8 cellular contexts compared by ENCODE assay signal in the genomic region with DNA sequence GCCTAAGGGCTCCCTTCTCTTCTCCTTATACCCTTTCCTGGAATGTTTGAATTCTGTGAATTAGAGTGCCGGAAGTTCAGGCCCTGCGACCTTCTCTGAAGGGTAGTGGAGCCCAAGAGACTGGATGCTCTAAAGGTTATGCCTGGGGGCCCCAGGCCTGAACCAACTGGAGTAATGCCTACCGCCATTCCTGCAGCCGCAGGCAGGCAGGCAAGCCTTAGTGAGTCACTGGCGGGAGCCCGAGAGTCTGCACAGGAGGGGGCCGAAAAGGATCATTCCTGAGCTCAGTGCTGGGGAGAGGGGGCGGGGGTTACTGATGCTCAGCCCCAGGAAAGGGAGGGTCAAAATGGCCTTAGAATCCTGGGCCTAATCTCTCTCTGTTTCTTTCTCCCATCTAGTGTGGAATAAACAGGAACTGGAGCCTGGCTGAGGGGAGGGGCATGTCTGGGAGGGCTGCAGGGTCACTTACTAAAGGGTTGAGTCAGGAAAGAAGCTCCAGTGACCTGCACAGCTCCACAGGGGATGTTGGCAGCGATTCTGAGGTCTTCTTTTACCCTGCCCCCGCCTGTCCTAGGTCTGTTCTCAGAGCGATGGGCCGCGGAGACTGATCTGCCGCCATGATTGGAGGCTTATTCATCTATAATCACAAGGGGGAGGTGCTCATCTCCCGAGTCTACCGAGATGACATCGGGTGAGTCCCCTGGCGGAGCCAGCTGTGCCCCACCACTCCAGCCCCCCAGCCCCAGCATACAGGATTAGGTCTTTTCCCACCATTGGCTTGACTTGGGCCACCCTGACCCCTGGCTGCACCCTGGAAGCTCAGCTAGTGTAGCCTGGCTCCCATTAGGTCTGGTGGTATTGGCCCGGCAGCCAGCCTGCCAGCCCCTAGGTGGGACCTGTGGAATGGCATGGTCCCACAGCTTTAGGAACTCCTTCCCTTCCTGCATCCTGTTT. TPM values are rescaled to one million over a fixed set of nuclear protein-coding genes. Genes with fewer than 3 reads are reported as not detected.
DNase-seq lines count a peak whose midpoint lies in the region; ATAC-seq and TF ChIP-seq lines count a peak whose summit lies in the region.

No MANE protein-coding gene starts in this region.

- peaks cover 21% of the 10 kb centered on the region for H3K4me1 ChIP-seq in cardiac muscle cell (ENCODE audit: low read depth)
- peaks cover 65% of the 10 kb centered on the region for H3K4me1 ChIP-seq in osteoblast (ENCODE audit: insufficient read depth, low read length)

- H3K27ac Mint-ChIP-seq in Calu3 (ENCODE audit: unreplicated experiment): peak overlapping the region; percentile 50
- peak overlapping the region; percentile 46 for H3K27ac Mint-ChIP-seq in activated naive CD8-positive, alpha-beta T cell

- CTCF ChIA-PET in Calu3 (lab: Charles Lee): interaction anchor here (0.6 to 1.0 kb wide), 6 partner anchors 9 to 1690 kb away, joined by 3 to 6 read pairs (median 3); a partner anchor contains a TSS

- ATAC-seq in GM18861 (IDR thresholded peaks at IDR 0.05; ENCODE audit: unreplicated experiment): no peak
- no peak for ATAC-seq in HG02571 (IDR thresholded peaks at IDR 0.05; ENCODE audit: unreplicated experiment)

- peak overlapping the region; percentile 85 for H3K4me3 Mint-ChIP-seq in Calu3 (ENCODE audit: low read depth, unreplicated experiment)
- peak overlapping the region; percentile 98 for H3K4me3 Mint-ChIP-seq in activated naive CD8-positive, alpha-beta T cell

- peaks cover 71% of the 10 kb centered on the region for H4K20me1 ChIP-seq in osteoblast (ENCODE audit: insufficient read depth, low read length)

- intact Hi-C loops in Calu3 (cut with micrococcal nuclease; ENCODE audit: unreplicated experiment): no loop called here

- peak overlapping the region; percentile 98 for H3K4me2 ChIP-seq in osteoblast (ENCODE audit: insufficient read depth, low read length)

- no peaks in the 10 kb centered on the region for H3K27me3 ChIP-seq in cardiac muscle cell
- no peaks in the 10 kb centered on the region for H3K27me3 ChIP-seq in osteoblast (ENCODE audit: insufficient read depth, low read length)

- H3K36me3 Mint-ChIP-seq in Calu3 (ENCODE audit: insufficient read depth, unreplicated experiment): peaks cover 57% of the 10 kb centered on the region
- no peaks in the 10 kb centered on the region for H3K36me3 Mint-ChIP-seq in activated naive CD8-positive, alpha-beta T cell

- H2AFZ ChIP-seq in osteoblast (ENCODE audit: low read length): peak overlapping the region; percentile 50

- H3K9me3 ChIP-seq in cardiac muscle cell (ENCODE audit: low read depth): no peaks in the 10 kb centered on the region
- no peaks in the 10 kb centered on the region for H3K9me3 ChIP-seq in osteoblast (ENCODE audit: low read depth, low read length)

- H3K27ac ChIP-seq in cardiac muscle cell (peak overlapping the region; percentile 93), osteoblast (ENCODE audit: low read depth, low read length) (peak overlapping the region; percentile 85)

- H3K79me2 ChIP-seq in osteoblast (ENCODE audit: insufficient read depth, low read length): peaks cover 74% of the 10 kb centered on the region

- TF ChIP-seq CTCF in Calu3 (IDR thresholded peaks at IDR 0.05; ENCODE audit: unreplicated experiment) (no peak), cardiac muscle cell (IDR thresholded peaks at IDR 0.05; ENCODE audit: low read depth, low read length) (no peak), osteoblast (IDR thresholded peaks at IDR 0.05; ENCODE audit: extremely low read depth, low read depth, low read length) (no peak)

- DNase-seq in Calu3: peak; percentile 75
- DNase-seq in M059J (ENCODE audit: low read depth): peak; percentile 98
- peak; percentile 76 to 96 for DNase-seq in cardiac muscle cell (ENCODE audit: low read depth in 1 of 2, low spot score in 1 of 2)
- peak; percentile 98 for DNase-seq in osteoblast (ENCODE audit: insufficient read length, low spot score, missing footprints)
- DNase-seq in NCI-H128 (lab: John Stamatoyannopoulos, UW; ENCODE audit: unreplicated experiment): no peak

- H3K4me3 ChIP-seq in cardiac muscle cell (peak overlapping the region; percentile 99), osteoblast (ENCODE audit: insufficient read depth, low read length) (peak overlapping the region; percentile 93)

- no peaks in the 10 kb centered on the region for H3K27me3 Mint-ChIP-seq in Calu3 (ENCODE audit: unreplicated experiment)
- no peaks in the 10 kb centered on the region for H3K27me3 Mint-ChIP-seq in activated naive CD8-positive, alpha-beta T cell

- H3K4me1 Mint-ChIP-seq in Calu3 (ENCODE audit: low read depth, unreplicated experiment): peaks cover 8% of the 10 kb centered on the region
- H3K4me1 Mint-ChIP-seq in activated naive CD8-positive, alpha-beta T cell (ENCODE audit: low read depth): peaks cover 33% of the 10 kb centered on the region

- no TSS peak for BruUV-seq in Calu3 (replicated peaks; lab: Mats Ljungman, UMichigan)

- H3K9me3 Mint-ChIP-seq in Calu3 (ENCODE audit: low read depth, unreplicated experiment): no peaks in the 10 kb centered on the region
- no peaks in the 10 kb centered on the region for H3K9me3 Mint-ChIP-seq in activated naive CD8-positive, alpha-beta T cell (ENCODE audit: low read depth)

- H3K36me3 ChIP-seq in cardiac muscle cell (peaks cover 31% of the 10 kb centered on the region), osteoblast (ENCODE audit: insufficient read depth, low read length) (peaks cover 52% of the 10 kb centered on the region)

RNA-seq across cellular contexts. Expression of a gene that starts 2.0 kb away (rescaled TPM):
- total RNA-seq in Calu3 (2022) (394 and 401 TPM in 2 replicates), cardiac muscle cell (399 and 408 TPM in 2 replicates), osteoblast (375 and 427 TPM in 2 replicates)
- 676 and 795 TPM in 2 replicates for total RNA-seq in M059J (2014; rRNA removed; shearing (Covaris generic))
- polyA plus RNA-seq in cardiac muscle cell: 551 and 577 TPM in 2 replicates

RNA-seq across cellular contexts. Expression of a gene that starts 9.3 kb away (rescaled TPM):
- total RNA-seq in Calu3 (2022) (114 and 116 TPM in 2 replicates), cardiac muscle cell (50.2 and 50.7 TPM in 2 replicates), osteoblast (44.8 and 46.7 TPM in 2 replicates)
- total RNA-seq in M059J (2014; rRNA removed; shearing (Covaris generic)): 27.4 and 43.4 TPM in 2 replicates
- 74.4 and 78.5 TPM in 2 replicates for polyA plus RNA-seq in cardiac muscle cell

RNA-seq across cellular contexts. Expression of a gene that starts 21.5 kb away (rescaled TPM):
- total RNA-seq in Calu3 (2022) (105 and 106 TPM in 2 replicates), cardiac muscle cell (96.3 and 135 TPM in 2 replicates), osteoblast (51.6 and 60.4 TPM in 2 replicates)
- total RNA-seq in M059J (2014; rRNA removed; shearing (Covaris generic)): 21.2 and 30.3 TPM in 2 replicates
- 150 and 180 TPM in 2 replicates for polyA plus RNA-seq in cardiac muscle cell

RNA-seq across cellular contexts. Expression of a gene that starts 41.5 kb away (rescaled TPM):
- total RNA-seq in Calu3 (2022) (79.6 and 87.9 TPM in 2 replicates), cardiac muscle cell (38.2 and 82.1 TPM in 2 replicates), osteoblast (19.4 and 22.1 TPM in 2 replicates)
- 29.4 and 43.6 TPM in 2 replicates for total RNA-seq in M059J (2014; rRNA removed; shearing (Covaris generic))
- 55.7 and 57.5 TPM in 2 replicates for polyA plus RNA-seq in cardiac muscle cell

RNA-seq across cellular contexts. Expression of a gene that starts 52.7 kb away (rescaled TPM):
- total RNA-seq in Calu3 (2022): 0.54 and 0.90 TPM in 2 replicates
- total RNA-seq in M059J (2014; rRNA removed; shearing (Covaris generic)): not detected in 2 replicates
- total RNA-seq in cardiac muscle cell: 0.11 TPM in 1 of 2 replicates, not detected in the other
- polyA plus RNA-seq in cardiac muscle cell: 0.40 TPM in 1 of 2 replicates, not detected in the other
- total RNA-seq in osteoblast: not detected in 2 replicates
